Comparison of ENCODE assay signal across 18 cellular contexts in genomic region chr7:46756256-46756655, GRCh38.
DNase-seq lines count a peak whose midpoint lies in the region; ATAC-seq, FAIRE-seq and TF ChIP-seq lines count a peak whose summit lies in the region.
"Had no signal": no experiment of that assay in that cellular context is flagged by ENCODE, and none has a peak within 500 bp of the region (broad histone marks: within the 10 kb centered on the region; RNA-seq: fewer than 3 reads in every experiment).

No MANE protein-coding gene starts in this region.

- H3K4me3 Mint-ChIP-seq in mesothelial cell of epicardium (no peak overlapping the region), WTC11 (no peak overlapping the region)
- H3K4me3 Mint-ChIP-seq: CD4-positive, alpha-beta memory T cell had no signal

- in situ Hi-C loops in SK-MEL-5 (cut with HindIII; ENCODE audit: low pct_unique_long_range_greater_than_20kb, low sequenced_read_pairs): loop anchor here (25.0 kb wide), 1 partner anchor 331 kb away; no protein-coding TSS in a partner anchor

- peak overlapping the region; percentile 40 for H3K27ac Mint-ChIP-seq in mesothelial cell of epicardium
- no peak overlapping the region for H3K27ac Mint-ChIP-seq in WTC11
- H3K27ac Mint-ChIP-seq: CD4-positive, alpha-beta memory T cell had no signal

- H3K4me1 Mint-ChIP-seq in mesothelial cell of epicardium (peaks cover 51% of the 10 kb centered on the region), WTC11 (peaks cover 4% of the 10 kb centered on the region)
- H3K4me1 Mint-ChIP-seq: CD4-positive, alpha-beta memory T cell had no signal

- CTCF ChIA-PET in WTC11 (lab: Charles Lee): no interaction called here

- FAIRE-seq in urothelium cell line (lab: Jason Lieb, UNC): peak; percentile 90
- FAIRE-seq in GM12891 (lab: Jason Lieb, UNC): no peak
- FAIRE-seq: GM12892, H1 had no signal

- POLR2A ChIA-PET in WTC11 (lab: Charles Lee): no interaction called here

- no peak for TF ChIP-seq POLR2A in GM12891 (IDR thresholded peaks at IDR 0.05; ENCODE audit: low read depth, low read length)

- H3K36me3 Mint-ChIP-seq in mesothelial cell of epicardium (peaks cover 6% of the 10 kb centered on the region), WTC11 (no peaks in the 10 kb centered on the region)
- H3K36me3 Mint-ChIP-seq: CD4-positive, alpha-beta memory T cell had no signal

- peaks cover 22% of the 10 kb centered on the region for H3K9me3 Mint-ChIP-seq in mesothelial cell of epicardium
- H3K9me3 Mint-ChIP-seq in WTC11: 0 out of 2 replicates have a peak, but pooled peaks cover 3% of the 10 kb centered on the region

- no peaks in the 10 kb centered on the region for H3K27me3 Mint-ChIP-seq in mesothelial cell of epicardium (ENCODE audit: low read depth)
- H3K27me3 Mint-ChIP-seq in WTC11 (ENCODE audit: low read depth): no peaks in the 10 kb centered on the region
- H3K27me3 Mint-ChIP-seq: CD4-positive, alpha-beta memory T cell had no signal

- TF ChIP-seq CTCF in mesothelial cell of epicardium (IDR thresholded peaks at IDR 0.05; ENCODE audit: unreplicated experiment) (no peak), WTC11 (IDR thresholded peaks at IDR 0.05) (no peak)

- peak; percentile 36 for DNase-seq in RPMI7951 (ENCODE audit: low read depth)
- DNase-seq in SK-MEL-5 (ENCODE audit: low read depth, low spot score): peak; percentile 88
- DNase-seq in mesothelial cell of epicardium (ENCODE audit: low spot score in 2 of 2, unreplicated experiment in 2 of 2): no peak
- no peak for DNase-seq in urothelium cell line (ENCODE audit: low spot score)
- DNase-seq in GM12891 (ENCODE audit: insufficient read length, low spot score): no peak
- no peak for DNase-seq in WTC11 (ENCODE audit: low spot score)
- DNase-seq: C1 segment of cervical spinal cord; Calu3; CD4-positive, alpha-beta memory T cell; COR-L47; DMS53; DMS79 treated with DMSO at 0.1 percent for 48 hours; GF-D8; GM23248; H7; HCEC 1CT had no signal

- ATAC-seq in WTC11: no peak

TF ChIP-seq in GM12891, 5 proteins besides CTCF, POLR2A, EP300 and RAD21:
- TF ChIP-seq SPI1 (IDR thresholded peaks at IDR 0.05; ENCODE audit: low read depth, low read length) (no peak), POU2F2 (IDR thresholded peaks at IDR 0.05; ENCODE audit: low read depth, low read length) (no peak), POLR2AphosphoS5 (IDR thresholded peaks at IDR 0.05; ENCODE audit: low read depth, low read length) (no peak), TAF1 (IDR thresholded peaks at IDR 0.05; ENCODE audit: low read depth, low read length) (no peak), PAX5 (IDR thresholded peaks at IDR 0.05; ENCODE audit: insufficient read depth, low read length, severe bottlenecking) (no peak)

TF ChIP-seq in WTC11, 78 proteins besides CTCF, POLR2A, EP300 and RAD21 (continues in another document):
- TF ChIP-seq E2F5 (CRISPR knock-in tag; IDR thresholded peaks at IDR 0.05) (no peak), ETV6 (CRISPR knock-in tag; IDR thresholded peaks at IDR 0.05) (no peak), USF2 (CRISPR knock-in tag; IDR thresholded peaks at IDR 0.05) (no peak), ZNF425 (CRISPR knock-in tag; conservative IDR thresholded peaks at IDR 0.05) (no peak), TP53 (CRISPR knock-in tag; IDR thresholded peaks at IDR 0.05) (no peak), ZNF423 (CRISPR knock-in tag; IDR thresholded peaks at IDR 0.05) (no peak), ZBTB21 (CRISPR knock-in tag; IDR thresholded peaks at IDR 0.05; ENCODE audit: borderline replicate concordance) (no peak), EMX1 (CRISPR knock-in tag; IDR thresholded peaks at IDR 0.05) (no peak), GTF2I (CRISPR knock-in tag; conservative IDR thresholded peaks at IDR 0.05) (no peak), ZNF219 (CRISPR knock-in tag; IDR thresholded peaks at IDR 0.05; ENCODE audit: borderline replicate concordance) (no peak), ZBTB43 (CRISPR knock-in tag; IDR thresholded peaks at IDR 0.05) (no peak), FOXJ3 (CRISPR knock-in tag; IDR thresholded peaks at IDR 0.05; ENCODE audit: borderline replicate concordance) (no peak), STAT6 (CRISPR knock-in tag; conservative IDR thresholded peaks at IDR 0.05; ENCODE audit: low read depth) (no peak), MLX (CRISPR knock-in tag; IDR thresholded peaks at IDR 0.05) (no peak), HMGXB4 (CRISPR knock-in tag; IDR thresholded peaks at IDR 0.05) (no peak)

Comparison
In these comparisons a context has a peak if more than half of its experiments do, and no peak if none do; other contexts are left out.
1. DNase-seq: peak in RPMI7951 (single experiment) and SK-MEL-5 (single experiment); none in mesothelial cell of epicardium (0 of 2), urothelium cell line (single experiment), GM12891 (single experiment) and WTC11 (single experiment).